8 cellular contexts compared by ENCODE assay signal in the genomic region with DNA sequence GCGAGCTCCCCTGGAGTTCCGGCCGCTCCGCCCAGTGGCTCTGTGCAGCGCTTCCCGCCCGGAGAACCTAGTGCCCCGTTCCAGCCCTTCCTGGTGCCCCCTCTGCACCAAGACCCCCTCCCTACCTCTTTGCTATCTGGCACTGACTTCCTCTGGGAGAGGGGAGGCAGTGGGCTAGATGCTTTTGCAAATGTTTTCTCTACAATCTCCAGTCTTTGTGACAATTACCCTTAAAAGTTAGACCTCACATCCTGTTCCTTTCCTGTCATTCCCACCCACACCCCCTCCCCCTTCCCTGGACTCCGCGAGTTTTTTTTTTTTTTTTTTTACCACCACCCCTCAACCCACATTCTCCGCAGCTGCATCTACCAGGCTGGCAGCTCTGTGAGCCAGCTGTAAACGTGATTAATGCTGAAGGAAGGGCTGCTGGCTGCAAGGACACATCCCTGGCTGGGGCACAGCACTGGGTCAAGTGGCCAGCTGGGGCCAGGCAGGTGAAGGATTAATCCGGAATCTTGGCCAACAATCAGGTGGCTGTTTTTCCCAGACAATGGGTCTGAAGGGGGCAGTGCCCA.
A peak's percentile ranks its signal among the peaks of the same experiment; 100 is the strongest.
DNase-seq lines count a peak whose midpoint lies in the region; ATAC-seq and TF ChIP-seq lines count a peak whose summit lies in the region.

No MANE protein-coding gene starts in this region.

- peak overlapping the region; percentile 78 for H3K4me3 Mint-ChIP-seq in activated naive CD8-positive, alpha-beta T cell treated with anti-CD3 and anti-CD28 coated beads, Interleukin-2, amount 10 ng/mL, durations not matched to agents 7 days and 5 days

- no peaks in the 10 kb centered on the region for H4K20me1 ChIP-seq in DND-41 (ENCODE audit: insufficient read depth, low read length)

- TF ChIP-seq CTCF in DND-41 (IDR thresholded peaks at IDR 0.05; ENCODE audit: borderline replicate concordance, extremely low read depth, low read length, poor library complexity, severe bottlenecking) (no peak), lower leg skin (IDR thresholded peaks at IDR 0.05) (no peak)

- H3K36me3 Mint-ChIP-seq in activated naive CD8-positive, alpha-beta T cell treated with anti-CD3 and anti-CD28 coated beads, Interleukin-2, amount 10 ng/mL, durations not matched to agents 7 days and 5 days = no peaks in the 10 kb centered on the region

- no peaks in the 10 kb centered on the region for H3K36me3 ChIP-seq in DND-41 (ENCODE audit: insufficient read depth, low read length)

- peak overlapping the region; percentile 59 for H3K4me2 ChIP-seq in DND-41 (ENCODE audit: insufficient read depth, low read length)

- H3K27me3 ChIP-seq in DND-41 (ENCODE audit: insufficient read depth, low read length, poor library complexity) = peaks cover 24% of the 10 kb centered on the region

- 0 to 4% methylated on average over 13 of the region's 13 CpGs for WGBS in lower leg skin, 2 donors

- no peak for TF ChIP-seq POLR2A in lower leg skin (IDR thresholded peaks at IDR 0.05)

- H3K27ac ChIP-seq in DND-41 (ENCODE audit: low read length) = no peak overlapping the region

- H3K9ac ChIP-seq in DND-41 (ENCODE audit: low read depth, low read length) = peak overlapping the region; percentile 39; the same call in 1 of the 2 replicates

- DNase-seq in DND-41 (peak; percentile 32), NCI-H146 treated with DMSO at 0.1 percent for 48 hours (lab: John Stamatoyannopoulos, UW; ENCODE audit: unreplicated experiment) (peak; percentile 57), myocyte (ENCODE audit: low read depth) (peak; percentile 26), hepatic stellate cell (ENCODE audit: low spot score) (no peak), lower leg skin (ENCODE audit: low spot score in 2 of 2) (no peak)
- no peak for DNase-seq in activated naive CD8-positive, alpha-beta T cell treated with anti-CD3 and anti-CD28 coated beads, Interleukin-2, amount 10 ng/mL, durations not matched to agents 7 days and 5 days

- peaks cover 42% of the 10 kb centered on the region for H3K27me3 Mint-ChIP-seq in activated naive CD8-positive, alpha-beta T cell treated with anti-CD3 and anti-CD28 coated beads, Interleukin-2, amount 10 ng/mL, durations not matched to agents 7 days and 5 days

- no peaks in the 10 kb centered on the region for H3K79me2 ChIP-seq in DND-41 (ENCODE audit: insufficient read depth, low read length)

- H3K4me3 ChIP-seq in DND-41 (ENCODE audit: low read depth in 1 of 2, low read length in 2 of 2) (peak overlapping the region in 1 of 2 experiments; percentile 43; a peak in 2 of 4 replicates), lower leg skin (ENCODE audit: low read depth, poor library complexity, severe bottlenecking) (no peak overlapping the region)

- no peaks in the 10 kb centered on the region for H3K9me3 Mint-ChIP-seq in activated naive CD8-positive, alpha-beta T cell treated with anti-CD3 and anti-CD28 coated beads, Interleukin-2, amount 10 ng/mL, durations not matched to agents 7 days and 5 days

- intact Hi-C loops in lower leg skin (cut with DNase I; ENCODE audit: low total_unique reads) = no loop called here

- peak overlapping the region; percentile 30 for H3K27ac Mint-ChIP-seq in activated naive CD8-positive, alpha-beta T cell treated with anti-CD3 and anti-CD28 coated beads, Interleukin-2, amount 10 ng/mL, durations not matched to agents 7 days and 5 days

- peaks cover 2% of the 10 kb centered on the region for H3K9me3 ChIP-seq in DND-41 (ENCODE audit: insufficient read depth, low read length, severe bottlenecking)

- peaks cover 19% of the 10 kb centered on the region for H3K4me1 ChIP-seq in DND-41 (ENCODE audit: insufficient read depth, low read length)

- ATAC-seq in DND-41 (ENCODE audit: insufficient read depth, low read depth) (peak; percentile 52), HG02798 (IDR thresholded peaks at IDR 0.05; ENCODE audit: poor library complexity, unreplicated experiment) (no peak), GM21529 (IDR thresholded peaks at IDR 0.05; ENCODE audit: unreplicated experiment) (no peak)
- no peak for ATAC-seq in activated naive CD8-positive, alpha-beta T cell treated with anti-CD3 and anti-CD28 coated beads, Interleukin-2, amount 10 ng/mL, durations not matched to agents 7 days and 5 days (ENCODE audit: low read depth)

- H2AFZ ChIP-seq in DND-41 (ENCODE audit: low read depth, low read length) = 0 out of 2 replicates have a peak overlapping the region, but pooled peaks have one; percentile 41

- H3K4me1 Mint-ChIP-seq in activated naive CD8-positive, alpha-beta T cell treated with anti-CD3 and anti-CD28 coated beads, Interleukin-2, amount 10 ng/mL, durations not matched to agents 7 days and 5 days = peaks cover 16% of the 10 kb centered on the region

- POLR2A ChIA-PET in activated naive CD8-positive, alpha-beta T cell treated with anti-CD3 and anti-CD28 coated beads, Interleukin-2, amount 10 ng/mL, durations not matched to agents 7 days and 5 days (lab: Charles Lee) = interaction anchor here (0.6 kb wide), 1 partner anchor 11 kb away, joined by 4 read pairs; no protein-coding TSS in a partner anchor

Comparison
In these comparisons a context has a peak if more than half of its experiments do, and no peak if none do; other contexts are left out.
1. DNase-seq: peak in DND-41 (single experiment), NCI-H146 treated with DMSO at 0.1 percent for 48 hours (single experiment) and myocyte (single experiment); none in activated naive CD8-positive, alpha-beta T cell treated with anti-CD3 and anti-CD28 coated beads, Interleukin-2, amount 10 ng/mL, durations not matched to agents 7 days and 5 days (single experiment), hepatic stellate cell (single experiment) and lower leg skin (0 of 2).